9 cellular contexts compared by ENCODE assay signal in the genomic region with DNA sequence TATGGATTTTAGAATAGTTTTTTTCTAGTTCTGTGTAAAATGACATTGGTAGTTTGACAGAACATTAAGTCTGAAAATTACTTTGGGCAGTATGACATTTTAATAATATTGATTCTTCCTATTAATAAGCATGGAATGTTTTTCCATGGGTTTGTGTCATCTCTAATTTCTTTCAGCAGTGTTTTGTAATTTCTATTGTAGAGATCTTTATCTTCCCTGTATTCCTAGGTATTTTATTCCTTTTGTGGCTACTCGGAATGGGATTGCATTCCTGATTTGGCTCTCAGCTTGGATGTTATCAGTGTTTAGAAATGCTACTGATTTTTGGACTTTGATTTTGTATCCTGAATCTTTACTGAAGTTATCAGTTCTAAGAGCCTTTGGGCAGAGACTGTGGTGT.
"Had no signal": no experiment of that assay in that cellular context is flagged by ENCODE, and none has a peak within 500 bp of the region (broad histone marks: within the 10 kb centered on the region; RNA-seq: fewer than 3 reads in every experiment).

No MANE protein-coding gene starts in this region.

- H3K4me3 ChIP-seq: GM23248, K562 had no signal

- ATAC-seq: K562 had no signal

- H3K9ac ChIP-seq: GM23248 had no signal

- FAIRE-seq: H54, K562 had no signal

- DNase-seq: GM23248, GOT3, H9, HCEC 1CT, IMR-90, KG1 had no signal

- H2AFZ ChIP-seq: GM23248 had no signal

- H3K4me3 Mint-ChIP-seq: H9 had no signal

- H3K27ac ChIP-seq: GM23248, HL-60 had no signal

- H3K9me3 Mint-ChIP-seq: H9 had no signal
